ENCODE assay signal across 1 cellular context in genomic region chr1:23759277-23759676, GRCh38.
TF ChIP-seq lines count a peak whose summit lies in the region.

No MANE protein-coding gene starts in this region.

TF ChIP-seq in IMR-90, 13 proteins besides CTCF, POLR2A, EP300 and RAD21:
- TF ChIP-seq MXI1 (IDR thresholded peaks at IDR 0.05; ENCODE audit: borderline replicate concordance, low read depth, low read length) = no peak
- TF ChIP-seq USF2 (IDR thresholded peaks at IDR 0.05; ENCODE audit: low read depth, low read length) = no peak
